ENCODE assay signal across 28 cellular contexts in genomic region chr6:39958947-39959346, GRCh38. TPM values are rescaled to one million over a fixed set of nuclear protein-coding genes. Genes with fewer than 3 reads are reported as not detected.
"Had no signal": no experiment of that assay in that cellular context is flagged by ENCODE, and none has a peak within 500 bp of the region (broad histone marks: within the 10 kb centered on the region; RNA-seq: fewer than 3 reads in every experiment).

No MANE protein-coding gene starts in this region.

- H3K4me1 ChIP-seq: SJCRH30 had no signal

- H3K36me3 ChIP-seq: SJCRH30, WERI-Rb-1 had no signal

- H3K9me3 ChIP-seq: SJCRH30 had no signal

- H3K4me3 ChIP-seq: SJCRH30, SK-N-MC had no signal

- ATAC-seq: activated CD8-positive, alpha-beta memory T cell treated with anti-CD3 and anti-CD28 coated beads, Interleukin-2, amount 10 ng/mL, durations not matched to agents 7 days and 5 days; activated naive CD8-positive, alpha-beta T cell treated with anti-CD3 and anti-CD28 coated beads, Interleukin-2, amount 50 U/mL, for 24 hours had no signal

- DNase-seq: activated CD4-positive, alpha-beta memory T cell treated with anti-CD3 and anti-CD28 coated beads, Interleukin-2, amount 10 ng/mL, durations not matched to agents 7 days and 5 days; activated CD4-positive, alpha-beta T cell treated with anti-CD3 and anti-CD28 coated beads for 1 hour; activated CD4-positive, alpha-beta T cell treated with anti-CD3 and anti-CD28 coated beads for 48 hours; activated CD4-positive, CD25-positive, alpha-beta regulatory T cell; activated CD8-positive, alpha-beta memory T cell treated with anti-CD3 and anti-CD28 coated beads for 24 hours; activated CD8-positive, alpha-beta memory T cell treated with anti-CD3 and anti-CD28 coated beads, Interleukin-2, amount 10 ng/mL, durations not matched to agents 7 days and 5 days; activated CD8-positive, alpha-beta memory T cell treated with anti-CD3 and anti-CD28 coated beads, Interleukin-2, amount 50 U/mL, for 48 hours; activated effector memory CD4-positive, alpha-beta T cell treated with Interleukin-2 at 50 U/mL for 16 hours; activated naive CD4-positive, alpha-beta T cell treated with anti-CD3 and anti-CD28 coated beads, Interleukin-2, amount 10 ng/mL, durations not matched to agents 7 days and 5 days; activated naive CD8-positive, alpha-beta T cell treated with anti-CD3 and anti-CD28 coated beads, Interleukin-2, amount 50 U/mL, for 24 hours; activated T-cell treated with anti-CD3 and anti-CD28 coated beads, Interleukin-2, amount 50 U/mL, for 48 hours; anterior cingulate cortex; caudate nucleus; cerebellar nuclear complex; Karpas-422; NCI-H1105; NCI-H1417 treated with DMSO at 0.1 percent for 48 hours; NCI-H187 treated with DMSO at 0.1 percent for 48 hours; NCI-H2081; NCI-H345; NCI-H526 treated with DMSO at 0.1 percent for 48 hours; NK-92 treated with Interleukin-12 subunit alpha and Interleukin-12 subunit beta, amount 100 ng/mL, for 24 hours; OCI-M1; SHP77; SJCRH30; T1000; WERI-Rb-1 had no signal

- H3K27ac ChIP-seq: SJCRH30, SK-N-MC, WERI-Rb-1 had no signal

- H3K27me3 ChIP-seq: SJCRH30 had no signal

RNA-seq across cellular contexts. Expression of gene MOCS1, which starts 24.7 kb away (rescaled TPM):
- total RNA-seq: activated CD4-positive, alpha-beta memory T cell treated with anti-CD3 and anti-CD28 coated beads, Interleukin-2, amount 10 ng/mL, durations not matched to agents 7 days and 5 days had no signal
